8 cellular contexts compared by ENCODE assay signal in genomic region chr3:58491506-58492384, GRCh38. TPM values are rescaled to one million over a fixed set of nuclear protein-coding genes. Genes with fewer than 3 reads are reported as not detected.
DNase-seq lines count a peak whose midpoint lies in the region; ATAC-seq, FAIRE-seq and TF ChIP-seq lines count a peak whose summit lies in the region.

Gene KCTD6, plus strand, starts transcription at chr3:58492096. Its CDS starts 6,660 bp downstream, at chr3:58498756.

- TF ChIP-seq CTCF in uterus (IDR thresholded peaks at IDR 0.05): peak; percentile 54 to 93 (median 87)

- FAIRE-seq in GM12891 (lab: Jason Lieb, UNC): peak; percentile 96

- H3K27ac ChIP-seq in right cardiac atrium (ENCODE audit: low read length) (peak within 1 kb of the TSS; percentile 84), uterus (peak within 1 kb of the TSS; percentile 90 to 91)

- intact Hi-C loops in T-helper 1 cell treated with Interleukin-12 subunit alpha and Interleukin-12 subunit beta and Interleukin-4 antibody, amounts not matched to agents 30 ng/mL and 1 ng/mL, for 36 hours (cut with micrococcal nuclease): loop anchor here (1.0 to 5.0 kb wide), 13 partner anchors 20 to 1586 kb away; partner anchors contain the start of genes ABHD6, APPL1, HTD2 and PDHB
- intact Hi-C loops in right cardiac atrium (cut with DNase I) (loop anchor here in 2 of 4 donors (5.0 to 10.0 kb wide), 2 partner anchors 159 to 167 kb away; partner anchors contain the start of gene PXK (in 1 of the 2)), uterus (cut with DNase I; ENCODE audit: low total_unique reads) (loop anchor here (5.0 kb wide), 1 partner anchor 159 kb away; the partner anchor contains the start of gene PXK)

- DNase-seq in GM12891 (ENCODE audit: insufficient read length, low spot score) (peak; percentile 90), NCI-H1417 treated with DMSO at 0.1 percent for 48 hours (lab: John Stamatoyannopoulos, UW) (peak; percentile 21), amygdala (lab: John Stamatoyannopoulos, UW) (peak in 55 of 56 donors; percentile 26 to 91 (median 78)), right cardiac atrium (peak; percentile 95 to 98 (median 98)), putamen (ENCODE audit: low spot score) (peak; percentile 91), uterus (peak; percentile 91 to 96)

- peak; percentile 95 for ATAC-seq in HG02798 (IDR thresholded peaks at IDR 0.05; ENCODE audit: poor library complexity, unreplicated experiment)
- ATAC-seq in right cardiac atrium: peak; percentile 97

- H3K36me3 ChIP-seq in uterus: no peaks in the 10 kb centered on the region

- H3K27me3 ChIP-seq in right cardiac atrium (ENCODE audit: control insufficient read depth, insufficient read depth) (no peaks in the 10 kb centered on the region), uterus (no peaks in the 10 kb centered on the region)

- H3K4me1 ChIP-seq in right cardiac atrium (ENCODE audit: control insufficient read depth, insufficient read depth, low read length) (peaks cover 2% of the 10 kb centered on the region), uterus (peaks cover 14 to 20% of the 10 kb centered on the region in 2 donors)

- TF ChIP-seq POLR2A in GM12891 (IDR thresholded peaks at IDR 0.05; ENCODE audit: low read depth, low read length) (no peak), uterus (IDR thresholded peaks at IDR 0.05) (peak; percentile 46 to 58)

- H3K4me3 ChIP-seq in right cardiac atrium (ENCODE audit: low read length) (peak within 1 kb of the TSS; percentile 99), uterus (peak within 1 kb of the TSS; percentile 68 to 90)

- under 1% methylated on average over 101 of the region's 101 CpGs for WGBS in right cardiac atrium

- no peaks in the 10 kb centered on the region for H3K9me3 ChIP-seq in right cardiac atrium (ENCODE audit: control insufficient read depth, low read length)
- H3K9me3 ChIP-seq in uterus: no peaks in the 10 kb centered on the region

TF ChIP-seq in GM12891, 5 proteins besides CTCF, POLR2A, EP300 and RAD21:
- TF ChIP-seq TAF1 (IDR thresholded peaks at IDR 0.05; ENCODE audit: low read depth, low read length): no peak
- peak; percentile 79 for TF ChIP-seq PAX5 (IDR thresholded peaks at IDR 0.05; ENCODE audit: insufficient read depth, low read length, severe bottlenecking)
- TF ChIP-seq POU2F2 (IDR thresholded peaks at IDR 0.05; ENCODE audit: low read depth, low read length): no peak
- TF ChIP-seq POLR2AphosphoS5 (IDR thresholded peaks at IDR 0.05; ENCODE audit: low read depth, low read length): no peak
- peak; percentile 38; the same call in 1 of the 2 replicates for TF ChIP-seq SPI1 (IDR thresholded peaks at IDR 0.05; ENCODE audit: low read depth, low read length)
TF ChIP-seq in GM12891: peak in this region for 2.

RNA-seq across cellular contexts. Expression of gene KCTD6, which starts in this region (rescaled TPM):
- polyA plus RNA-seq in GM12891 (2012; ENCODE audit: low read depth, missing spikeins): 2.3 TPM
- total RNA-seq in T-helper 1 cell treated with Interleukin-12 subunit alpha and Interleukin-12 subunit beta and Interleukin-4 antibody, amounts not matched to agents 30 ng/mL and 1 ng/mL, for 36 hours: 10.7 and 11.2 TPM in 2 replicates
- total RNA-seq in right cardiac atrium (10 to 100 TPM in 1 of 4 donors, 1 to 10 TPM in 3; 8.0 to 10.3 (median 8.3) TPM), uterus (10 to 100 TPM; 21.0 to 27.4 (median 24.3) TPM)
- polyA plus RNA-seq in right cardiac atrium: 9.7 TPM

Comparison
In these comparisons a context has a peak if more than half of its experiments do, and no peak if none do; other contexts are left out.
1. Peak in every context shown above with its lines: DNase-seq, ATAC-seq, H3K4me3 ChIP-seq and H3K27ac ChIP-seq.
2. DNase-seq: peak in every context shown above with its lines; median percentile 98 in right cardiac atrium; 94 in uterus; 91 in putamen; 90 in GM12891; 78 in amygdala; 21 in NCI-H1417 treated with DMSO at 0.1 percent for 48 hours.